12 cellular contexts compared by ENCODE assay signal in the genomic region with DNA sequence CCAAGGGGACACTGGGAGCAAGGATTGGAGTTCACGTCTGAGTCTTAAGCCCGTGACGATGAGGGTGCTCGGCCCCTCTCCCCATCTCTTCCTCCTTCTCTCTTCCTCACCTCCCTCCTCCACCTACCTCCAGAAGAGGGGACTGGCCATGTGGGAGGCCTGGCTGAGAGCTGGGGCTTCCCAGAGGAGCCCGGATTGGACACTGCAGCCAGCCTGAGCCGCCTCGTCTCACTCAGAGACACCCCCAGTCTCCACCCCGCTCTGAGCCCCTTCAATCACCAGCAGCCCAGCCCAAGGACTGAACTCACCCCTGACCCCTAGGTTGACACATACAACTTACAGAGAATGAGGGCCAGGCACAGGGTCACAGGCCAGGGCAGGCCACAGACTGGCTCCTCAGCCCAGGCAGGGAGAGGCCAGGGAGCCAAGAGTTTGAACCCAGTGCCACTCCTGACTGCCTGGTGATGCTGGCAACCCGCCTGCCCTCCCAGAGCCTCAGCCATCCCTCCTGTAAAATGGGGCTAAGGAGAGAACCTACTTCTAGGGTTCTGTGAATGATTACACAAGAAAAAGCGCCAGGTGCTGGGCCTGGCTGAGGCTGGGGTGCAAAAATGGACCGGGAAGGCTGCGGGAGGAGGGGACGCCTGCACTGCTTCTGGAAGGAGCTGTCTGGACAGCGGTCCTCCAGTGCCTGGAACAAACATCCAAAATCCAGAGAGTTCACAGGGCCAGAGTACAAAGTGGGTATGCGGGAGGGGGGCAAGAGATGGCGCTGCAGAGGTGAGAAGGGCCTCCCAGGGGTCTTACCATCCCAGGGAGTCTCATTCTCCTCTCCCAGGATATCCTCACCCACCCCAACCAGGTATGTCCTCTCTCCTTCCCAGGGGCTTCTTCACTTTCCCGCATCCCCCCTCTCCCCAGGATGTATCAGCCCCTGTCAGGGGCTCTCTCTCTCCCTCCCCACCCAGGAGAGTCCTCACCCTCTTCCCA. TPM values are rescaled to one million over a fixed set of nuclear protein-coding genes. Genes with fewer than 3 reads are reported as not detected.
DNase-seq lines count a peak whose midpoint lies in the region; ATAC-seq, FAIRE-seq and TF ChIP-seq lines count a peak whose summit lies in the region.
"Had no signal": no experiment of that assay in that cellular context is flagged by ENCODE, and none has a peak within 500 bp of the region (broad histone marks: within the 10 kb centered on the region; RNA-seq: fewer than 3 reads in every experiment).

No MANE protein-coding gene starts in this region.

- intact Hi-C loops in transverse colon (cut with DNase I; ENCODE audit: low total_unique reads) (no loop called here), left cardiac atrium (cut with DNase I) (loop anchor here in 1 of 2 donors (10.0 kb wide), 1 partner anchor 197 kb away; a partner anchor contains a TSS)

- peaks cover 86% of the 10 kb centered on the region for H3K4me1 Mint-ChIP-seq in activated naive CD4-positive, alpha-beta T cell treated with anti-CD3 and anti-CD28 coated beads, Interleukin-2, amount 10 ng/mL, durations not matched to agents 7 days and 5 days

- H4K20me1 ChIP-seq in H1 (replicated peaks in 1 of 2; ENCODE audit: control insufficient read depth in 1 of 2, insufficient read depth in 2 of 2, low read length in 2 of 2), result peaks cover 0 to 1% of the 10 kb centered on the region in 2 experiments

- H3K18ac ChIP-seq in H1 (ENCODE audit: extremely low read depth, low read length), result no peak overlapping the region

- peaks cover 8% of the 10 kb centered on the region for H3K36me3 Mint-ChIP-seq in activated naive CD4-positive, alpha-beta T cell treated with anti-CD3 and anti-CD28 coated beads, Interleukin-2, amount 10 ng/mL, durations not matched to agents 7 days and 5 days

- no peak overlapping the region for H2BK5ac ChIP-seq in H1 (ENCODE audit: low read depth, low read length)

- H3K9me3 Mint-ChIP-seq in activated naive CD4-positive, alpha-beta T cell treated with anti-CD3 and anti-CD28 coated beads, Interleukin-2, amount 10 ng/mL, durations not matched to agents 7 days and 5 days, result no peaks in the 10 kb centered on the region
- H3K9me3 Mint-ChIP-seq: HFFc6 had no signal

- POLR2A ChIA-PET in H1 (lab: Charles Lee; ENCODE audit: partially characterized antibody), result interaction anchor here (2.5 to 9.0 kb wide), 3 partner anchors 9 to 18 kb away, joined by 11 to 151 read pairs (median 13); a partner anchor contains a TSS

- H2BK15ac ChIP-seq in H1 (ENCODE audit: low read length), result no peak overlapping the region; the same call in 1 of the 2 replicates

- 0 out of 2 replicates have a peak overlapping the region, but pooled peaks have one; percentile 17 for H2BK12ac ChIP-seq in H1 (ENCODE audit: low read depth, low read length)

- in situ Hi-C loops in transverse colon (cut with MboI; ENCODE audit: low pct_ligation_motif_present in 1 of 4, low pct_unique_long_range_greater_than_20kb in 1 of 4, low sequenced_read_pairs in 3 of 4), result loop anchor here in 1 of 4 donors (10.0 kb wide), 1 partner anchor 77 kb away; a partner anchor contains a TSS

- peak overlapping the region; percentile 99 for H3K27ac Mint-ChIP-seq in activated naive CD4-positive, alpha-beta T cell treated with anti-CD3 and anti-CD28 coated beads, Interleukin-2, amount 10 ng/mL, durations not matched to agents 7 days and 5 days
- H3K27ac Mint-ChIP-seq: HFFc6 had no signal

- H3K27ac ChIP-seq in KOPT-K1 (ENCODE audit: low read depth, low read length, poor library complexity, severe bottlenecking) (peak overlapping the region; percentile 89), H1 (ENCODE audit: low read depth, low read length) (no peak overlapping the region), transverse colon (peak overlapping the region; percentile 43 to 74 (median 60)), foreskin keratinocyte (no peak overlapping the region)

- H4K8ac ChIP-seq in H1 (ENCODE audit: extremely low read depth, insufficient read depth, low read length), result no peak overlapping the region

- no peaks in the 10 kb centered on the region for H3K79me2 ChIP-seq in H1 (ENCODE audit: control insufficient read depth in 1 of 2, insufficient read depth in 2 of 2, low read length in 2 of 2)

- no peaks in the 10 kb centered on the region for H3K9me3 ChIP-seq in KOPT-K1 (ENCODE audit: insufficient read depth, low read length, poor library complexity, severe bottlenecking)
- no peaks in the 10 kb centered on the region for H3K9me3 ChIP-seq in H1 (ENCODE audit: insufficient read depth in 2 of 2, low read depth in 1 of 2, low read length in 1 of 2)
- no peaks in the 10 kb centered on the region for H3K9me3 ChIP-seq in transverse colon

- no peak overlapping the region for H2BK120ac ChIP-seq in H1 (replicated peaks; ENCODE audit: low read depth, low read length)

- H3K27me3 ChIP-seq in H1 (replicated peaks in 1 of 4; ENCODE audit: control insufficient read depth in 3 of 4, extremely low read depth in 1 of 4, insufficient read depth in 3 of 4, low read length in 3 of 4) (peaks cover 0 to 15% (median 13%) of the 10 kb centered on the region in 4 experiments; a peak in 5 of 7 replicates), transverse colon (no peaks in the 10 kb centered on the region), foreskin keratinocyte (no peaks in the 10 kb centered on the region)

- no peaks in the 10 kb centered on the region for H3K27me3 Mint-ChIP-seq in activated naive CD4-positive, alpha-beta T cell treated with anti-CD3 and anti-CD28 coated beads, Interleukin-2, amount 10 ng/mL, durations not matched to agents 7 days and 5 days

- H3K4me1 ChIP-seq in H1 (replicated peaks in 1 of 4; ENCODE audit: control insufficient read depth in 3 of 4, insufficient read depth in 4 of 4, low read length in 3 of 4) (peaks cover 0 to 5% (median 3%) of the 10 kb centered on the region in 4 experiments; a peak in 5 of 7 replicates), transverse colon (peaks cover 0 to 18% (median 8%) of the 10 kb centered on the region in 4 donors), foreskin keratinocyte (no peaks in the 10 kb centered on the region)

- H3K9ac ChIP-seq in H1 (replicated peaks in 1 of 4; ENCODE audit: extremely low read depth in 1 of 4, low read depth in 3 of 4, low read length in 3 of 4), result no peak overlapping the region

- H3K36me3 ChIP-seq in KOPT-K1 (ENCODE audit: insufficient read depth, low read length), result peaks cover 2% of the 10 kb centered on the region; the same call in 1 of the 2 replicates
- no peaks in the 10 kb centered on the region for H3K36me3 ChIP-seq in H1 (ENCODE audit: control insufficient read depth in 2 of 4, insufficient read depth in 4 of 4, low read length in 3 of 4)
- H3K36me3 ChIP-seq in transverse colon, result no peaks in the 10 kb centered on the region

- FAIRE-seq in H1 (lab: Jason Lieb, UNC), result no peak
- FAIRE-seq: endometrium had no signal

- no peak overlapping the region for H2AFZ ChIP-seq in H1 (ENCODE audit: low read length)

- peaks cover 6% of the 10 kb centered on the region; the same call in 1 of the 2 replicates for H3K23me2 ChIP-seq in H1 (ENCODE audit: low read depth, low read length)

- CTCF ChIA-PET in activated naive CD4-positive, alpha-beta T cell treated with anti-CD3 and anti-CD28 coated beads, Interleukin-2, amount 10 ng/mL, durations not matched to agents 7 days and 5 days (lab: Charles Lee), result no interaction called here
- CTCF ChIA-PET in H1 (lab: Charles Lee; ENCODE audit: partially characterized antibody), result interaction anchor here (1.5 kb wide), 1 partner anchor 10 kb away, joined by 3 read pairs; no protein-coding TSS in a partner anchor

- no peak overlapping the region for H3K4me3 Mint-ChIP-seq in activated naive CD4-positive, alpha-beta T cell treated with anti-CD3 and anti-CD28 coated beads, Interleukin-2, amount 10 ng/mL, durations not matched to agents 7 days and 5 days
- H3K4me3 Mint-ChIP-seq: HFFc6 had no signal

- TF ChIP-seq CTCF in H1 (IDR thresholded peaks at IDR 0.05; ENCODE audit: control extremely low read depth in 1 of 3, insufficient read depth in 1 of 3, low read depth in 1 of 3, low read length in 3 of 3) (no peak), transverse colon (IDR thresholded peaks at IDR 0.05) (no peak), foreskin keratinocyte (conservative IDR thresholded peaks at IDR 0.05) (no peak)

- H3K4me3 ChIP-seq in H1 (ENCODE audit: extremely low read depth in 1 of 4, insufficient read depth in 2 of 4, low read depth in 3 of 4, low read length in 4 of 4) (no peak overlapping the region), transverse colon (no peak overlapping the region)

- H3K56ac ChIP-seq in H1 (replicated peaks; ENCODE audit: insufficient read length, low read depth, low read length), result no peak overlapping the region

- no peak for TF ChIP-seq EP300 in H1 (IDR thresholded peaks at IDR 0.05; ENCODE audit: borderline replicate concordance in 1 of 2, low read depth in 2 of 2, low read length in 2 of 2)
- TF ChIP-seq EP300 in transverse colon (IDR thresholded peaks at IDR 0.05; ENCODE audit: low read depth), result no peak

- TF ChIP-seq POLR2A in H1 (IDR thresholded peaks at IDR 0.05; ENCODE audit: control extremely low read depth in 1 of 2, low read depth in 2 of 2, low read length in 2 of 2), result no peak
- no peak for TF ChIP-seq POLR2A in transverse colon (IDR thresholded peaks at IDR 0.05)

- H3K79me1 ChIP-seq in H1 (ENCODE audit: low read depth, low read length), result no peaks in the 10 kb centered on the region

- DNase-seq in activated naive CD4-positive, alpha-beta T cell treated with anti-CD3 and anti-CD28 coated beads, Interleukin-2, amount 10 ng/mL, durations not matched to agents 7 days and 5 days, result no peak
- no peak for DNase-seq in activated naive CD4-positive, alpha-beta T cell treated with Interleukin-2 at 50 U/mL for 16 hours
- peak in 1 of 2 experiments; percentile 42 for DNase-seq in H1 (ENCODE audit: low read depth in 1 of 2, low spot score in 2 of 2)
- peak; percentile 26 for DNase-seq in transverse colon
- DNase-seq in left cardiac atrium, result no peak
- DNase-seq in NK-92 (lab: John Stamatoyannopoulos, UW; ENCODE audit: unreplicated experiment), result no peak
- DNase-seq in foreskin keratinocyte, result no peak
- DNase-seq: HFFc6; NK-92 treated with Interleukin-12 subunit alpha and Interleukin-12 subunit beta, amount 100 ng/mL, for 24 hours; T1000 had no signal

- no peak overlapping the region for H4K5ac ChIP-seq in H1 (ENCODE audit: insufficient read length, low read depth, low read length)

- ATAC-seq in left cardiac atrium (no peak), foreskin keratinocyte (no peak)

- peak overlapping the region; percentile 9; the same call in 1 of the 2 replicates for H2BK20ac ChIP-seq in H1 (ENCODE audit: low read length)

- H3K4me2 ChIP-seq in H1 (ENCODE audit: insufficient read depth in 1 of 2, low read depth in 2 of 2, low read length in 2 of 2), result no peak overlapping the region

- no peak overlapping the region for H4K91ac ChIP-seq in H1 (replicated peaks; ENCODE audit: insufficient read length, low read length)

- peak overlapping the region; percentile 60; the same call in 1 of the 2 replicates for H2AK5ac ChIP-seq in H1 (ENCODE audit: low read depth, low read length)

- H3K23ac ChIP-seq in H1 (ENCODE audit: insufficient read length), result no peak overlapping the region

- no peak overlapping the region for H3K4ac ChIP-seq in H1 (replicated peaks; ENCODE audit: insufficient read length, low read depth, low read length)

- 85% methylated on average over 13 of the region's 17 CpGs; no CpG with 5 or more reads in 1 of the 2 experiments for WGBS in H1 (ENCODE audit: extremely low coverage in 1 of 2, insufficient coverage in 1 of 2, insufficient read length in 1 of 2, insufficient replicate concordance in 2 of 2, low coverage in 1 of 2, low lambda C conversion rate in 2 of 2, missing lambda C conversion rate in 1 of 2), 2 experiments
- 63 to 66% methylated on average over 3 to 17 of the region's 17 CpGs for WGBS in transverse colon (ENCODE audit: low coverage in 1 of 2), 2 donors

- H3K14ac ChIP-seq in H1 (ENCODE audit: insufficient read length), result no peak overlapping the region

- TF ChIP-seq RAD21 in H1 (IDR thresholded peaks at IDR 0.05 in 1 of 2, conservative IDR thresholded peaks at IDR 0.05 in 1 of 2; ENCODE audit: low read depth in 2 of 2, low read length in 2 of 2), result no peak

RNA-seq across cellular contexts. Expression of a gene that starts 1.1 kb away (rescaled TPM):
- 0.54 TPM in 1 of 2 replicates, not detected in the other for total RNA-seq in H1 (2021; fragmentation: NEBNext Ultra II Directional; extraction: Animal tissue kit (Norgen Biotek cat#: 25700))
- 0.77 and 0.83 TPM in 2 replicates for polyA plus RNA-seq in H1 (2011; rRNA removed)
- 0.49 TPM for polyA plus RNA-seq in H1 (2011; cell fraction: cytosol; rRNA removed)
- polyA plus RNA-seq in H1 (2011; cell fraction: nucleus; rRNA removed), result 0.91 TPM
- 0.28 to 1.0 TPM (median 0.52 TPM) in 3 of 4 replicates, not detected in the other for polyA plus RNA-seq in H1 (2012, experiment 1 of 2)
- 0.55 TPM for polyA plus RNA-seq in H1 (2012, experiment 2 of 2)
- polyA plus RNA-seq in H1 (2013, experiment 1 of 2), result 0.59 TPM
- polyA plus RNA-seq in H1 (2013, experiment 2 of 2), result 0.68 TPM
- not detected in 2 replicates for polyA minus RNA-seq in H1 (2011; rRNA and poly(A)+ RNA removed)
- not detected for polyA minus RNA-seq in H1 (2011; cell fraction: cytosol; rRNA and poly(A)+ RNA removed)
- not detected for polyA minus RNA-seq in H1 (2011; cell fraction: nucleus; rRNA and poly(A)+ RNA removed)
- 10 to 100 TPM in 1 of 4 donors, 1 to 10 TPM in 2, not detected in 1; 2.3 to 33.0 (median 8.2) TPM for total RNA-seq in transverse colon
- under 1 TPM; 0.24 to 0.68 TPM for total RNA-seq in left cardiac atrium
- total RNA-seq in foreskin keratinocyte, result 0.11 and 0.20 TPM in 2 replicates
- polyA plus RNA-seq in foreskin keratinocyte, result 0.17 and 0.30 TPM in 2 replicates

RNA-seq across cellular contexts. Expression of a gene that starts 4.8 kb away (rescaled TPM):
- 49.0 and 54.6 TPM in 2 replicates for total RNA-seq in H1 (2021; fragmentation: NEBNext Ultra II Directional; extraction: Animal tissue kit (Norgen Biotek cat#: 25700))
- 23.0 and 41.1 TPM in 2 replicates for polyA plus RNA-seq in H1 (2011; rRNA removed)
- 35.9 TPM for polyA plus RNA-seq in H1 (2011; cell fraction: cytosol; rRNA removed)
- polyA plus RNA-seq in H1 (2011; cell fraction: nucleus; rRNA removed), result 95.3 TPM
- polyA plus RNA-seq in H1 (2012, experiment 1 of 2), result 38.4 to 51.0 TPM (median 48.8 TPM) in 4 replicates
- polyA plus RNA-seq in H1 (2012, experiment 2 of 2), result 35.5 TPM
- 49.6 TPM for polyA plus RNA-seq in H1 (2013, experiment 1 of 2)
- polyA plus RNA-seq in H1 (2013, experiment 2 of 2), result 44.9 TPM
- polyA minus RNA-seq in H1 (2011; rRNA and poly(A)+ RNA removed), result 9.4 and 11.0 TPM in 2 replicates
- polyA minus RNA-seq in H1 (2011; cell fraction: cytosol; rRNA and poly(A)+ RNA removed), result 25.5 TPM
- polyA minus RNA-seq in H1 (2011; cell fraction: nucleus; rRNA and poly(A)+ RNA removed), result 34.6 TPM
- total RNA-seq in transverse colon, result 100 to 1,000 TPM in 2 of 4 donors, 10 to 100 TPM in 2; 64.3 to 215 (median 113) TPM
- total RNA-seq in left cardiac atrium, result 10 to 100 TPM; 47.0 to 59.1 TPM
- total RNA-seq in foreskin keratinocyte, result 85.1 and 85.6 TPM in 2 replicates
- polyA plus RNA-seq in foreskin keratinocyte, result 114 and 135 TPM in 2 replicates

RNA-seq across cellular contexts. Expression of a gene that starts 18.2 kb away (rescaled TPM):
- total RNA-seq in H1 (2021; fragmentation: NEBNext Ultra II Directional; extraction: Animal tissue kit (Norgen Biotek cat#: 25700)), result 2,817 and 2,831 TPM in 2 replicates
- 5,751 and 9,112 TPM in 2 replicates for polyA plus RNA-seq in H1 (2011; rRNA removed)
- 5,170 TPM for polyA plus RNA-seq in H1 (2011; cell fraction: cytosol; rRNA removed)
- polyA plus RNA-seq in H1 (2011; cell fraction: nucleus; rRNA removed), result 1,732 TPM
- polyA plus RNA-seq in H1 (2012, experiment 1 of 2), result 3,684 to 5,048 TPM (median 4,659 TPM) in 4 replicates
- 6,526 TPM for polyA plus RNA-seq in H1 (2012, experiment 2 of 2)
- polyA plus RNA-seq in H1 (2013, experiment 1 of 2), result 3,247 TPM
- polyA plus RNA-seq in H1 (2013, experiment 2 of 2), result 3,131 TPM
- 334 and 573 TPM in 2 replicates for polyA minus RNA-seq in H1 (2011; rRNA and poly(A)+ RNA removed)
- 1,472 TPM for polyA minus RNA-seq in H1 (2011; cell fraction: cytosol; rRNA and poly(A)+ RNA removed)
- 675 TPM for polyA minus RNA-seq in H1 (2011; cell fraction: nucleus; rRNA and poly(A)+ RNA removed)
- total RNA-seq in transverse colon, result 1,000 to 10,000 TPM in 2 of 4 donors, 100 to 1,000 TPM in 2; 595 to 1,336 (median 1,016) TPM
- 100 to 1,000 TPM; 811 to 841 TPM for total RNA-seq in left cardiac atrium
- total RNA-seq in foreskin keratinocyte, result 3,278 and 3,889 TPM in 2 replicates
- 5,360 and 6,188 TPM in 2 replicates for polyA plus RNA-seq in foreskin keratinocyte

RNA-seq across cellular contexts. Expression of a gene that starts 33.4 kb away (rescaled TPM):
- total RNA-seq in H1 (2021; fragmentation: NEBNext Ultra II Directional; extraction: Animal tissue kit (Norgen Biotek cat#: 25700)), result not detected in 2 replicates
- polyA plus RNA-seq in H1 (2011; rRNA removed) (not detected in 2 replicates), foreskin keratinocyte (not detected in 2 replicates)
- polyA plus RNA-seq in H1 (2011; cell fraction: cytosol; rRNA removed), result not detected
- not detected for polyA plus RNA-seq in H1 (2011; cell fraction: nucleus; rRNA removed)
- not detected in 4 replicates for polyA plus RNA-seq in H1 (2012, experiment 1 of 2)
- not detected for polyA plus RNA-seq in H1 (2012, experiment 2 of 2)
- 0.04 TPM for polyA plus RNA-seq in H1 (2013, experiment 1 of 2)
- not detected for polyA plus RNA-seq in H1 (2013, experiment 2 of 2)
- polyA minus RNA-seq in H1 (2011; rRNA and poly(A)+ RNA removed), result not detected in 2 replicates
- polyA minus RNA-seq in H1 (2011; cell fraction: cytosol; rRNA and poly(A)+ RNA removed), result not detected
- polyA minus RNA-seq in H1 (2011; cell fraction: nucleus; rRNA and poly(A)+ RNA removed), result not detected
- total RNA-seq in transverse colon (not detected), left cardiac atrium (not detected), foreskin keratinocyte (not detected in 2 replicates)
- total RNA-seq: HFFc6 had no signal

RNA-seq across cellular contexts. Expression of a gene that starts 33.7 kb away (rescaled TPM):
- not detected in 2 replicates for total RNA-seq in H1 (2021; fragmentation: NEBNext Ultra II Directional; extraction: Animal tissue kit (Norgen Biotek cat#: 25700))
- polyA plus RNA-seq in H1 (2011; rRNA removed) (0.06 TPM in 1 of 2 replicates, not detected in the other), foreskin keratinocyte (not detected in 2 replicates)
- not detected for polyA plus RNA-seq in H1 (2011; cell fraction: cytosol; rRNA removed)
- not detected for polyA plus RNA-seq in H1 (2011; cell fraction: nucleus; rRNA removed)
- polyA plus RNA-seq in H1 (2012, experiment 1 of 2), result not detected in 4 replicates
- not detected for polyA plus RNA-seq in H1 (2012, experiment 2 of 2)
- polyA plus RNA-seq in H1 (2013, experiment 1 of 2), result not detected
- polyA plus RNA-seq in H1 (2013, experiment 2 of 2), result not detected
- polyA minus RNA-seq in H1 (2011; rRNA and poly(A)+ RNA removed), result not detected in 2 replicates
- not detected for polyA minus RNA-seq in H1 (2011; cell fraction: cytosol; rRNA and poly(A)+ RNA removed)
- polyA minus RNA-seq in H1 (2011; cell fraction: nucleus; rRNA and poly(A)+ RNA removed), result not detected
- total RNA-seq in transverse colon (not detected), left cardiac atrium (not detected), foreskin keratinocyte (not detected in 2 replicates)
- total RNA-seq: HFFc6 had no signal

Comparison
In these comparisons a context has a peak if more than half of its experiments do, and no peak if none do; other contexts are left out.
1. H3K27ac ChIP-seq: peak in KOPT-K1 (single experiment) and transverse colon (4 of 4); none in H1 (single experiment) and foreskin keratinocyte (single experiment).